ENCODE assay signal across 16 cellular contexts in genomic region chr6:152993847-152994246, GRCh38. TPM values are rescaled to one million over a fixed set of nuclear protein-coding genes. Genes with fewer than 3 reads are reported as not detected.
DNase-seq lines count a peak whose midpoint lies in the region; ATAC-seq lines count a peak whose summit lies in the region.
"Had no signal": no experiment of that assay in that cellular context is flagged by ENCODE, and none has a peak within 500 bp of the region (broad histone marks: within the 10 kb centered on the region; RNA-seq: fewer than 3 reads in every experiment).

No MANE protein-coding gene starts in this region.

- peak overlapping the region; percentile 36 for H3K27ac Mint-ChIP-seq in activated naive CD4-positive, alpha-beta T cell treated with anti-CD3 and anti-CD28 coated beads, Interleukin-2, amount 50 U/mL, for 24 hours
- peak overlapping the region; percentile 90 for H3K27ac Mint-ChIP-seq in activated CD4-positive, alpha-beta memory T cell treated with anti-CD3 and anti-CD28 coated beads for 36 hours
- peak overlapping the region in 8 of 9 donors; percentile 13 to 80 (median 40) for H3K27ac Mint-ChIP-seq in naive thymus-derived CD4-positive, alpha-beta T cell
- H3K27ac Mint-ChIP-seq: GM23338 had no signal

- peaks cover 22% of the 10 kb centered on the region for H3K36me3 Mint-ChIP-seq in activated naive CD4-positive, alpha-beta T cell treated with anti-CD3 and anti-CD28 coated beads, Interleukin-2, amount 50 U/mL, for 24 hours
- H3K36me3 Mint-ChIP-seq in activated CD4-positive, alpha-beta memory T cell treated with anti-CD3 and anti-CD28 coated beads for 36 hours: peaks cover 39% of the 10 kb centered on the region
- H3K36me3 Mint-ChIP-seq in naive thymus-derived CD4-positive, alpha-beta T cell: peaks cover 7 to 37% (median 24%) of the 10 kb centered on the region in 5 donors

- ATAC-seq in activated CD4-positive, CD25-positive, alpha-beta regulatory T cell treated with anti-CD3 and anti-CD28 coated beads, Interleukin-2, amount 50 U/mL, for 24 hours: peak; percentile 25 to 48
- no peak for ATAC-seq in naive thymus-derived CD4-positive, alpha-beta T cell
- ATAC-seq in HG03469 (IDR thresholded peaks at IDR 0.05; ENCODE audit: unreplicated experiment): no peak
- ATAC-seq in HG03139 (IDR thresholded peaks at IDR 0.05; ENCODE audit: unreplicated experiment): no peak

- DNase-seq in activated CD4-positive, CD25-positive, alpha-beta regulatory T cell treated with anti-CD3 and anti-CD28 coated beads, Interleukin-2, amount 50 U/mL, for 72 hours: no peak
- no peak for DNase-seq in activated naive CD4-positive, alpha-beta T cell treated with Interleukin-2 at 50 U/mL for 16 hours
- no peak for DNase-seq in activated CD4-positive, alpha-beta memory T cell treated with anti-CD3 and anti-CD28 coated beads for 36 hours
- DNase-seq in naive thymus-derived CD4-positive, alpha-beta T cell: no peak
- DNase-seq: GF-D8, KG1, NCI-H1092 treated with DMSO at 0.1 percent for 48 hours, NCI-H2081 treated with DMSO at 0.1 percent for 48 hours, NCI-H510A treated with DMSO at 0.1 percent for 48 hours, PC-9 had no signal

- H3K27ac ChIP-seq in naive thymus-derived CD4-positive, alpha-beta T cell (ENCODE audit: low read depth, low read length): peak overlapping the region; percentile 0
- H3K27ac ChIP-seq: BLaER1, PC-9 had no signal

- peaks cover 43% of the 10 kb centered on the region for H3K4me1 Mint-ChIP-seq in activated naive CD4-positive, alpha-beta T cell treated with anti-CD3 and anti-CD28 coated beads, Interleukin-2, amount 50 U/mL, for 24 hours
- H3K4me1 Mint-ChIP-seq in activated CD4-positive, alpha-beta memory T cell treated with anti-CD3 and anti-CD28 coated beads for 36 hours (ENCODE audit: low read depth): peaks cover 43% of the 10 kb centered on the region
- H3K4me1 Mint-ChIP-seq in naive thymus-derived CD4-positive, alpha-beta T cell: peaks cover 9 to 47% (median 35%) of the 10 kb centered on the region in 7 donors
- H3K4me1 Mint-ChIP-seq: GM23338 had no signal

- no peaks in the 10 kb centered on the region for H3K4me1 ChIP-seq in naive thymus-derived CD4-positive, alpha-beta T cell (ENCODE audit: control insufficient read depth in 2 of 2, insufficient read depth in 2 of 2, low read length in 2 of 2)
- H3K4me1 ChIP-seq: BLaER1 had no signal

- H3K9me3 ChIP-seq in naive thymus-derived CD4-positive, alpha-beta T cell (ENCODE audit: control insufficient read depth in 2 of 3, low read length in 3 of 3): no peaks in the 10 kb centered on the region
- H3K9me3 ChIP-seq: BLaER1 had no signal

- H3K4me3 ChIP-seq in naive thymus-derived CD4-positive, alpha-beta T cell (ENCODE audit: low read length): no peak overlapping the region
- H3K4me3 ChIP-seq: BLaER1, GM23338, PC-9 had no signal

- H3K27me3 Mint-ChIP-seq in activated naive CD4-positive, alpha-beta T cell treated with anti-CD3 and anti-CD28 coated beads, Interleukin-2, amount 50 U/mL, for 24 hours: no peaks in the 10 kb centered on the region
- no peaks in the 10 kb centered on the region for H3K27me3 Mint-ChIP-seq in activated CD4-positive, alpha-beta memory T cell treated with anti-CD3 and anti-CD28 coated beads for 36 hours
- no peaks in the 10 kb centered on the region for H3K27me3 Mint-ChIP-seq in naive thymus-derived CD4-positive, alpha-beta T cell

- no peaks in the 10 kb centered on the region for H3K9me3 Mint-ChIP-seq in activated naive CD4-positive, alpha-beta T cell treated with anti-CD3 and anti-CD28 coated beads, Interleukin-2, amount 50 U/mL, for 24 hours
- no peaks in the 10 kb centered on the region for H3K9me3 Mint-ChIP-seq in activated CD4-positive, alpha-beta memory T cell treated with anti-CD3 and anti-CD28 coated beads for 36 hours
- H3K9me3 Mint-ChIP-seq in naive thymus-derived CD4-positive, alpha-beta T cell: no peaks in the 10 kb centered on the region
- H3K9me3 Mint-ChIP-seq: GM23338 had no signal

- peak overlapping the region; percentile 5 for H3K4me3 Mint-ChIP-seq in activated naive CD4-positive, alpha-beta T cell treated with anti-CD3 and anti-CD28 coated beads, Interleukin-2, amount 50 U/mL, for 24 hours
- H3K4me3 Mint-ChIP-seq in activated CD4-positive, alpha-beta memory T cell treated with anti-CD3 and anti-CD28 coated beads for 36 hours: peak overlapping the region; percentile 20
- H3K4me3 Mint-ChIP-seq in naive thymus-derived CD4-positive, alpha-beta T cell: no peak overlapping the region
- H3K4me3 Mint-ChIP-seq: GM23338 had no signal

- no peaks in the 10 kb centered on the region for H3K27me3 ChIP-seq in naive thymus-derived CD4-positive, alpha-beta T cell (ENCODE audit: control insufficient read depth in 2 of 2, insufficient read depth in 2 of 2, low read length in 2 of 2)
- H3K27me3 ChIP-seq: BLaER1 had no signal

- POLR2A ChIA-PET in activated CD4-positive, alpha-beta memory T cell treated with anti-CD3 and anti-CD28 coated beads for 36 hours (lab: Charles Lee): no interaction called here
- POLR2A ChIA-PET in naive thymus-derived CD4-positive, alpha-beta T cell (lab: Charles Lee): no interaction called here

- peaks cover 0 to 46% (median 9%) of the 10 kb centered on the region in 3 experiments for H3K36me3 ChIP-seq in naive thymus-derived CD4-positive, alpha-beta T cell (ENCODE audit: control insufficient read depth in 2 of 3, insufficient read depth in 3 of 3, low read length in 3 of 3)

- CTCF ChIA-PET in activated CD4-positive, alpha-beta memory T cell treated with anti-CD3 and anti-CD28 coated beads for 36 hours (lab: Charles Lee): no interaction called here
- CTCF ChIA-PET in naive thymus-derived CD4-positive, alpha-beta T cell (lab: Charles Lee): no interaction called here

- intact Hi-C loops in activated CD4-positive, alpha-beta memory T cell treated with anti-CD3 and anti-CD28 coated beads for 36 hours (cut with micrococcal nuclease): no loop called here
- intact Hi-C loops in naive thymus-derived CD4-positive, alpha-beta T cell (cut with micrococcal nuclease): no loop called here

RNA-seq across cellular contexts. Expression of gene MTRF1L, which starts 8.7 kb away (rescaled TPM):
- total RNA-seq in activated CD4-positive, alpha-beta memory T cell treated with anti-CD3 and anti-CD28 coated beads for 36 hours: 10 to 100 TPM; 16.9 to 20.1 TPM
- total RNA-seq in naive thymus-derived CD4-positive, alpha-beta T cell: 10 to 100 TPM in 4 of 5 experiments, 1 to 10 TPM in 1; 8.9 to 18.1 (median 13.5) TPM
- polyA plus RNA-seq in naive thymus-derived CD4-positive, alpha-beta T cell: 1 to 10 TPM; 6.1 to 6.8 TPM

RNA-seq across cellular contexts. Expression of gene FBXO5, which starts 11.0 kb away (rescaled TPM):
- 10 to 100 TPM; 41.8 to 42.7 TPM for total RNA-seq in activated CD4-positive, alpha-beta memory T cell treated with anti-CD3 and anti-CD28 coated beads for 36 hours
- total RNA-seq in naive thymus-derived CD4-positive, alpha-beta T cell: 10 to 100 TPM in 2 of 5 experiments, 1 to 10 TPM in 3; 3.2 to 50.2 (median 9.2) TPM
- polyA plus RNA-seq in naive thymus-derived CD4-positive, alpha-beta T cell: 1 to 10 TPM; 5.3 to 9.0 TPM

Comparison
In these comparisons a context has a peak if more than half of its experiments do, and no peak if none do; other contexts are left out.
1. ATAC-seq: peak in activated CD4-positive, CD25-positive, alpha-beta regulatory T cell treated with anti-CD3 and anti-CD28 coated beads, Interleukin-2, amount 50 U/mL, for 24 hours (2 of 2); none in naive thymus-derived CD4-positive, alpha-beta T cell (single experiment), HG03469 (single experiment) and HG03139 (single experiment).
2. H3K27ac Mint-ChIP-seq: peak in every context shown above with its lines; median percentile 90 in activated CD4-positive, alpha-beta memory T cell treated with anti-CD3 and anti-CD28 coated beads for 36 hours; 40 in naive thymus-derived CD4-positive, alpha-beta T cell; 36 in activated naive CD4-positive, alpha-beta T cell treated with anti-CD3 and anti-CD28 coated beads, Interleukin-2, amount 50 U/mL, for 24 hours.
3. H3K4me3 Mint-ChIP-seq: peak in activated naive CD4-positive, alpha-beta T cell treated with anti-CD3 and anti-CD28 coated beads, Interleukin-2, amount 50 U/mL, for 24 hours (single experiment) and activated CD4-positive, alpha-beta memory T cell treated with anti-CD3 and anti-CD28 coated beads for 36 hours (single experiment); none in naive thymus-derived CD4-positive, alpha-beta T cell (0 of 10).